Comparison of ENCODE assay signal across 8 cellular contexts in genomic region chr2:120014231-120014990, GRCh38. TPM values are rescaled to one million over a fixed set of nuclear protein-coding genes. Genes with fewer than 3 reads are reported as not detected.
DNase-seq lines count a peak whose midpoint lies in the region; ATAC-seq, FAIRE-seq and TF ChIP-seq lines count a peak whose summit lies in the region.

No MANE protein-coding gene starts in this region.

- BruUV-seq in HCT116 (replicated peaks; lab: Mats Ljungman, UMichigan): no TSS peak

- H3K36me3 ChIP-seq in HCT116 (ENCODE audit: control insufficient read depth in 1 of 2, insufficient read depth in 2 of 2, low read length in 2 of 2): no peaks in the 10 kb centered on the region
- H3K36me3 ChIP-seq in right lobe of liver: no peaks in the 10 kb centered on the region

- in situ Hi-C loops in astrocyte of the spinal cord (cut with HindIII; ENCODE audit: low sequenced_read_pairs): no loop called here

- TF ChIP-seq POLR2A in A549 (IDR thresholded peaks at IDR 0.05; ENCODE audit: low read length) (no peak), HCT116 (IDR thresholded peaks at IDR 0.05; ENCODE audit: borderline replicate concordance, extremely low read depth, insufficient read depth, insufficient read length) (no peak), right lobe of liver (IDR thresholded peaks at IDR 0.05) (no peak)

- H3K4me1 ChIP-seq in A549 (peaks cover 28% of the 10 kb centered on the region), HCT116 (ENCODE audit: control insufficient read depth in 1 of 2, insufficient read depth in 2 of 2, low read length in 2 of 2) (peaks cover 5 to 27% of the 10 kb centered on the region in 2 experiments; a peak in 3 of 4 replicates), right lobe of liver (peaks cover 0 to 10% (median 2%) of the 10 kb centered on the region in 4 donors)

- peaks cover 18% of the 10 kb centered on the region for H3K79me2 ChIP-seq in HCT116 (ENCODE audit: insufficient read depth, low read length)

- DNase-seq in A549 (ENCODE audit: low read depth in 1 of 2, low spot score in 1 of 2) (no peak), HCT116 (ENCODE audit: low read depth, low spot score) (no peak), astrocyte of the spinal cord (ENCODE audit: low read depth, low spot score) (no peak), right lobe of liver (peak in 2 of 3 donors; percentile 57 to 76), GM20000 (ENCODE audit: low spot score) (no peak), middle frontal gyrus (ENCODE audit: extremely low spot score, low spot score) (no peak), NAMALWA (ENCODE audit: low spot score) (no peak)

- H3K27ac ChIP-seq in A549: no peak overlapping the region
- no peak overlapping the region for H3K27ac ChIP-seq in HCT116 (ENCODE audit: low read depth, low read length)
- peak overlapping the region; percentile 87 to 96 (median 95) for H3K27ac ChIP-seq in right lobe of liver

- H3K4me3 ChIP-seq in A549 (peak overlapping the region; percentile 83; the same call in 1 of the 3 replicates), HCT116 (replicated peaks in 1 of 2; ENCODE audit: low read depth in 1 of 2, low read length in 2 of 2) (peak overlapping the region in 1 of 2 experiments; percentile 77; a peak in 1 of 4 replicates), astrocyte of the spinal cord (ENCODE audit: low read depth, low read length) (peak overlapping the region; percentile 75), right lobe of liver (peak overlapping the region; percentile 72 to 97 (median 77))

- no peaks in the 10 kb centered on the region for H3K9me3 ChIP-seq in A549
- no peaks in the 10 kb centered on the region for H3K9me3 ChIP-seq in HCT116 (ENCODE audit: control insufficient read depth in 1 of 2, insufficient read depth in 1 of 2, low read depth in 1 of 2, low read length in 2 of 2)
- no peaks in the 10 kb centered on the region for H3K9me3 ChIP-seq in right lobe of liver

- WGBS in A549 (ENCODE audit: missing lambda C conversion rate): 89% methylated on average over 8 of the region's 8 CpGs
- 26% methylated on average over 8 of the region's 8 CpGs for WGBS in right lobe of liver (ENCODE audit: insufficient coverage, low coverage, low lambda C conversion rate, missing lambda C conversion rate)

- RAD21 ChIA-PET in HCT116 (lab: Charles Lee; ENCODE audit: low non-redundant PET in 1 of 2, low total read pairs in 2 of 2, uncharacterized antibody in 2 of 2, unreplicated experiment in 2 of 2): interaction anchor here in 1 of 2 experiments (0.7 kb wide), 1 partner anchor 25 kb away, joined by 4 read pairs; no protein-coding TSS in a partner anchor

- no peaks in the 10 kb centered on the region for H4K20me1 ChIP-seq in HCT116 (ENCODE audit: insufficient read depth)

- no peak for TF ChIP-seq EP300 in A549 (IDR thresholded peaks at IDR 0.05)

- H3K27me3 ChIP-seq in HCT116 (ENCODE audit: insufficient read depth, low read length) (no peaks in the 10 kb centered on the region), right lobe of liver (no peaks in the 10 kb centered on the region)

- no peak overlapping the region for H2AFZ ChIP-seq in HCT116 (ENCODE audit: low read depth, low read length, poor library complexity, severe bottlenecking)

- intact Hi-C loops in HCT116 (cut with micrococcal nuclease): loop anchor here (5.0 to 10.0 kb wide), 2 partner anchors 257 to 310 kb away; partner anchors contain the start of gene PTPN4
- intact Hi-C loops in right lobe of liver (cut with DNase I): no loop called here

- no peaks in the 10 kb centered on the region for H3K9me2 ChIP-seq in HCT116 (ENCODE audit: insufficient read depth)

- H3K9ac ChIP-seq in HCT116 (ENCODE audit: low read length): no peak overlapping the region

- CTCF ChIA-PET in A549 (lab: Yijun Ruan, JAX) (no interaction called here), HCT116 (lab: Charles Lee) (no interaction called here)

- ATAC-seq in A549 (no peak), HCT116 (no peak), right lobe of liver (peak; percentile 50 to 62 (median 54)), GM19324 (IDR thresholded peaks at IDR 0.05; ENCODE audit: low FRiP score, unreplicated experiment) (no peak)

- TF ChIP-seq CTCF in A549 (IDR thresholded peaks at IDR 0.05) (no peak), HCT116 (IDR thresholded peaks at IDR 0.05 in 2 of 3, conservative IDR thresholded peaks at IDR 0.05 in 1 of 3; ENCODE audit: borderline replicate concordance in 1 of 3, insufficient read depth in 1 of 3, low read depth in 2 of 3, low read length in 2 of 3) (no peak), astrocyte of the spinal cord (IDR thresholded peaks at IDR 0.05; ENCODE audit: low read depth, low read length) (no peak), right lobe of liver (IDR thresholded peaks at IDR 0.05) (no peak), GM20000 (IDR thresholded peaks at IDR 0.05; ENCODE audit: extremely low read depth, missing control alignments) (no peak)

- no peak for FAIRE-seq in A549 (lab: Jason Lieb, UNC)

- TF ChIP-seq RAD21 in A549 (conservative IDR thresholded peaks at IDR 0.05 in 1 of 2, IDR thresholded peaks at IDR 0.05 in 1 of 2) (no peak), HCT116 (IDR thresholded peaks at IDR 0.05; ENCODE audit: low read depth) (no peak)

- H3K4me2 ChIP-seq in A549: peak overlapping the region; percentile 88
- H3K4me2 ChIP-seq in HCT116 (ENCODE audit: low read length): peak overlapping the region; percentile 85

- POLR2A ChIA-PET in A549 (lab: Yijun Ruan, JAX) (no interaction called here), HCT116 (lab: Charles Lee) (no interaction called here)

TF ChIP-seq in A549, 52 proteins besides CTCF, POLR2A, EP300 and RAD21:
- TF ChIP-seq CHD4 (IDR thresholded peaks at IDR 0.05; ENCODE audit: borderline replicate concordance): no peak
- no peak for TF ChIP-seq FOXS1 (CRISPR knock-in tag; IDR thresholded peaks at IDR 0.05)
- TF ChIP-seq TFCP2L1 (CRISPR knock-in tag; IDR thresholded peaks at IDR 0.05): no peak

TF ChIP-seq in HCT116, 20 proteins besides CTCF, POLR2A, EP300 and RAD21:
- TF ChIP-seq, protein P1, sequence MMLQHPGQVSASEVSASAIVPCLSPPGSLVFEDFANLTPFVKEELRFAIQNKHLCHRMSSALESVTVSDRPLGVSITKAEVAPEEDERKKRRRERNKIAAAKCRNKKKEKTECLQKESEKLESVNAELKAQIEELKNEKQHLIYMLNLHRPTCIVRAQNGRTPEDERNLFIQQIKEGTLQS (IDR thresholded peaks at IDR 0.05): no peak
- TF ChIP-seq TCF7L2 (IDR thresholded peaks at IDR 0.05; ENCODE audit: borderline replicate concordance, extremely low read depth, insufficient read depth, insufficient read length) (no peak), MAX (IDR thresholded peaks at IDR 0.05) (no peak), POLR2AphosphoS5 (IDR thresholded peaks at IDR 0.05; ENCODE audit: low read depth, low read length) (no peak), JUND (IDR thresholded peaks at IDR 0.05) (no peak), ELF1 (IDR thresholded peaks at IDR 0.05; ENCODE audit: borderline replicate concordance, low read depth) (no peak), ZFX (IDR thresholded peaks at IDR 0.05) (no peak), YY1 (IDR thresholded peaks at IDR 0.05; ENCODE audit: extremely low read depth, insufficient replicate concordance, low read depth, low read length) (no peak)

RNA-seq across cellular contexts. Expression of gene EPB41L5, which starts 1.5 kb away (rescaled TPM):
- 30.9 and 33.0 TPM in 2 replicates for polyA plus RNA-seq in A549 (2011; rRNA removed)
- polyA plus RNA-seq in A549 (2012; cell fraction: cytosol; rRNA removed): 4.9 and 5.3 TPM in 2 replicates
- polyA plus RNA-seq in A549 (2012; cell fraction: nucleus; rRNA removed): 4.6 and 7.5 TPM in 2 replicates
- 5.3 to 7.6 TPM (median 5.8 TPM) in 3 replicates for polyA plus RNA-seq in A549 (2017; fragmentation: RNase III; extraction: RNeasy Plus Mini Kit Qiagen cat#74134 plus additional on column Dnase treatment)
- polyA minus RNA-seq in A549 (2011; rRNA and poly(A)+ RNA removed): 26.8 and 27.2 TPM in 2 replicates
- total RNA-seq in HCT116 (2021; ENCODE audit: unreplicated experiment): 14.7 TPM
- polyA plus RNA-seq in HCT116 (2012): 10.1 and 11.2 TPM in 2 replicates
- total RNA-seq in right lobe of liver: 10 to 100 TPM; 27.1 to 54.1 (median 43.3) TPM

Comparison
In these comparisons a context has a peak if more than half of its experiments do, and no peak if none do; other contexts are left out.
1. ATAC-seq: peak in right lobe of liver (4 of 4); none in A549 (0 of 2), HCT116 (single experiment) and GM19324 (single experiment).
2. DNase-seq: peak in right lobe of liver (2 of 3); none in A549 (0 of 2), HCT116 (single experiment), astrocyte of the spinal cord (single experiment), GM20000 (single experiment), middle frontal gyrus (single experiment) and NAMALWA (single experiment).
3. H3K27ac ChIP-seq: peak in right lobe of liver (3 of 3); none in A549 (0 of 2) and HCT116 (single experiment).